In the genomic region with DNA sequence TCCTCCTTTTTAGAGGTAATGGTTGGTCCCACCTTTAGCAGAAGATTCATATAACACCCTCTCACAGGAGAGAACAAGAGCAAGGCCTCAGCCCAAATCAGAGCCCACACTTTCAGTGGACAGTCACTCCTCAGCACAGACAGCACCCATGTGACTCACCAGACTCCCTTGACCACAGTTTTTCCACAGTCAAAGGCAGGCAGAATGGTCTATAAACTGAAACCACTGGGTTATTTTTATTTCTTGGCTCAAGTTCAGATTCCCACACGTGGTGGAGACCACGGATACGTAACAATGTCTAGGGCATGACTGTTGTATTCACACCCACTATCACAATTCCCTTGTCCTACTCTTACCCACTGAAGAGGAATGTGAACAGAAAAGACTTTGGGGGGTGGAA, we compare ENCODE assay signal across 9 cellular contexts.
A peak's percentile ranks its signal among the peaks of the same experiment; 100 is the strongest.
DNase-seq lines count a peak whose midpoint lies in the region; TF ChIP-seq lines count a peak whose summit lies in the region.
"Had no signal": no experiment of that assay in that cellular context is flagged by ENCODE, and none has a peak within 500 bp of the region (broad histone marks: within the 10 kb centered on the region; RNA-seq: fewer than 3 reads in every experiment).

No MANE protein-coding gene starts in this region.

- H3K27me3 Mint-ChIP-seq in T-helper 2 cell treated with Interferon-gamma antibody and Interleukin-4, amounts not matched to agents 5 μg/mL and 100 μg/mL, for 36 hours (ENCODE audit: low read depth), result no peaks in the 10 kb centered on the region
- no peaks in the 10 kb centered on the region for H3K27me3 Mint-ChIP-seq in activated T-helper 1 cell treated with anti-CD3 and anti-CD28 coated beads, Interleukin-12 subunit alpha, Interleukin-12 subunit beta, Interleukin-2, Interleukin-4 antibody, amounts not matched to agents 30 ng/mL and 10 ng/mL and 1 ng/mL, durations not matched to agents 14 hours and 24 hours and 36 hours (ENCODE audit: insufficient read depth)
- no peaks in the 10 kb centered on the region for H3K27me3 Mint-ChIP-seq in nephron progenitor cell (ENCODE audit: low read depth, poor library complexity)
- H3K27me3 Mint-ChIP-seq: type B pancreatic cell had no signal

- no peaks in the 10 kb centered on the region for H3K9me3 Mint-ChIP-seq in T-helper 2 cell treated with Interferon-gamma antibody and Interleukin-4, amounts not matched to agents 5 μg/mL and 100 μg/mL, for 36 hours
- no peaks in the 10 kb centered on the region for H3K9me3 Mint-ChIP-seq in activated T-helper 1 cell treated with anti-CD3 and anti-CD28 coated beads, Interleukin-12 subunit alpha, Interleukin-12 subunit beta, Interleukin-2, Interleukin-4 antibody, amounts not matched to agents 30 ng/mL and 10 ng/mL and 1 ng/mL, durations not matched to agents 14 hours and 24 hours and 36 hours
- H3K9me3 Mint-ChIP-seq in nephron progenitor cell, result peaks cover 7% of the 10 kb centered on the region
- H3K9me3 Mint-ChIP-seq: type B pancreatic cell had no signal

- intact Hi-C loops in activated T-helper 1 cell treated with anti-CD3 and anti-CD28 coated beads, Interleukin-12 subunit alpha, Interleukin-12 subunit beta, Interleukin-2, Interleukin-4 antibody, amounts not matched to agents 30 ng/mL and 10 ng/mL and 1 ng/mL, durations not matched to agents 14 hours and 24 hours and 36 hours (cut with micrococcal nuclease), result no loop called here

- H3K36me3 Mint-ChIP-seq in T-helper 2 cell treated with Interferon-gamma antibody and Interleukin-4, amounts not matched to agents 5 μg/mL and 100 μg/mL, for 36 hours (ENCODE audit: low read depth), result no peaks in the 10 kb centered on the region
- H3K36me3 Mint-ChIP-seq in activated T-helper 1 cell treated with anti-CD3 and anti-CD28 coated beads, Interleukin-12 subunit alpha, Interleukin-12 subunit beta, Interleukin-2, Interleukin-4 antibody, amounts not matched to agents 30 ng/mL and 10 ng/mL and 1 ng/mL, durations not matched to agents 14 hours and 24 hours and 36 hours (ENCODE audit: low read depth), result no peaks in the 10 kb centered on the region
- H3K36me3 Mint-ChIP-seq in nephron progenitor cell (ENCODE audit: low read depth), result peaks cover 4% of the 10 kb centered on the region
- H3K36me3 Mint-ChIP-seq: type B pancreatic cell had no signal

- H3K4me1 Mint-ChIP-seq in T-helper 2 cell treated with Interferon-gamma antibody and Interleukin-4, amounts not matched to agents 5 μg/mL and 100 μg/mL, for 36 hours (ENCODE audit: low read depth), result no peaks in the 10 kb centered on the region
- H3K4me1 Mint-ChIP-seq in activated T-helper 1 cell treated with anti-CD3 and anti-CD28 coated beads, Interleukin-12 subunit alpha, Interleukin-12 subunit beta, Interleukin-2, Interleukin-4 antibody, amounts not matched to agents 30 ng/mL and 10 ng/mL and 1 ng/mL, durations not matched to agents 14 hours and 24 hours and 36 hours (ENCODE audit: low read depth), result no peaks in the 10 kb centered on the region
- peaks cover 36% of the 10 kb centered on the region for H3K4me1 Mint-ChIP-seq in nephron progenitor cell

- DNase-seq in GM04504 (ENCODE audit: low read depth), result peak; percentile 88
- DNase-seq in HT1080 (ENCODE audit: low read depth), result peak; percentile 92
- DNase-seq in brain pericyte (ENCODE audit: low read depth, low spot score), result peak; percentile 26
- DNase-seq in non-pigmented ciliary epithelial cell (ENCODE audit: low read depth), result peak; percentile 92
- no peak for DNase-seq in T-helper 2 cell treated with Interferon-gamma antibody and Interleukin-4, amounts not matched to agents 5 μg/mL and 100 μg/mL, for 36 hours (ENCODE audit: low spot score)
- DNase-seq in SHP77 treated with DMSO at 0.1 percent for 48 hours (lab: John Stamatoyannopoulos, UW), result no peak
- DNase-seq in activated T-helper 1 cell treated with anti-CD3 and anti-CD28 coated beads, Interleukin-12 subunit alpha, Interleukin-12 subunit beta, Interleukin-2, Interleukin-4 antibody, amounts not matched to agents 30 ng/mL and 10 ng/mL and 1 ng/mL, durations not matched to agents 14 hours and 24 hours and 36 hours (ENCODE audit: low spot score), result no peak
- DNase-seq in nephron progenitor cell, result no peak

- H3K4me3 Mint-ChIP-seq in T-helper 2 cell treated with Interferon-gamma antibody and Interleukin-4, amounts not matched to agents 5 μg/mL and 100 μg/mL, for 36 hours, result no peak overlapping the region
- no peak overlapping the region for H3K4me3 Mint-ChIP-seq in activated T-helper 1 cell treated with anti-CD3 and anti-CD28 coated beads, Interleukin-12 subunit alpha, Interleukin-12 subunit beta, Interleukin-2, Interleukin-4 antibody, amounts not matched to agents 30 ng/mL and 10 ng/mL and 1 ng/mL, durations not matched to agents 14 hours and 24 hours and 36 hours
- no peak overlapping the region for H3K4me3 Mint-ChIP-seq in nephron progenitor cell
- H3K4me3 Mint-ChIP-seq: type B pancreatic cell had no signal

- TF ChIP-seq CTCF in nephron progenitor cell (IDR thresholded peaks at IDR 0.05), result no peak

- H3K27ac Mint-ChIP-seq in T-helper 2 cell treated with Interferon-gamma antibody and Interleukin-4, amounts not matched to agents 5 μg/mL and 100 μg/mL, for 36 hours, result no peak overlapping the region
- H3K27ac Mint-ChIP-seq in activated T-helper 1 cell treated with anti-CD3 and anti-CD28 coated beads, Interleukin-12 subunit alpha, Interleukin-12 subunit beta, Interleukin-2, Interleukin-4 antibody, amounts not matched to agents 30 ng/mL and 10 ng/mL and 1 ng/mL, durations not matched to agents 14 hours and 24 hours and 36 hours, result no peak overlapping the region
- H3K27ac Mint-ChIP-seq in nephron progenitor cell, result no peak overlapping the region
- H3K27ac Mint-ChIP-seq: type B pancreatic cell had no signal

Comparison
In these comparisons a context has a peak if more than half of its experiments do, and no peak if none do; other contexts are left out.
1. DNase-seq: peak in GM04504 (single experiment), HT1080 (single experiment), brain pericyte (single experiment) and non-pigmented ciliary epithelial cell (single experiment); none in T-helper 2 cell treated with Interferon-gamma antibody and Interleukin-4, amounts not matched to agents 5 μg/mL and 100 μg/mL, for 36 hours (single experiment), SHP77 treated with DMSO at 0.1 percent for 48 hours (single experiment), activated T-helper 1 cell treated with anti-CD3 and anti-CD28 coated beads, Interleukin-12 subunit alpha, Interleukin-12 subunit beta, Interleukin-2, Interleukin-4 antibody, amounts not matched to agents 30 ng/mL and 10 ng/mL and 1 ng/mL, durations not matched to agents 14 hours and 24 hours and 36 hours (single experiment) and nephron progenitor cell (single experiment).